Comparison of ENCODE assay signal across 10 cellular contexts in genomic region chr18:8197510-8197909, GRCh38.
"Had no signal": no experiment of that assay in that cellular context is flagged by ENCODE, and none has a peak within 500 bp of the region (broad histone marks: within the 10 kb centered on the region; RNA-seq: fewer than 3 reads in every experiment).

No MANE protein-coding gene starts in this region.

- H3K9me3 ChIP-seq: HAP-1 had no signal

- FAIRE-seq: HTR-8/SVneo, K562 had no signal

- H3K4me1 ChIP-seq: HAP-1 had no signal

- H2AFZ ChIP-seq: GM23248 had no signal

- DNase-seq: GM23248, GOT3, H7, HFFc6, IMR-90, KG1 had no signal

- H3K4me3 Mint-ChIP-seq: HFFc6 had no signal

- H3K4me3 ChIP-seq: GM23248, HAP-1, K562 had no signal

- H3K27ac ChIP-seq: GM23248 had no signal

- H3K27ac Mint-ChIP-seq: HFFc6 had no signal

- H3K36me3 ChIP-seq: HAP-1 had no signal

- H3K9ac ChIP-seq: GM23248 had no signal

- ATAC-seq: HCT116, K562 had no signal
